In genomic region chr21:36005879-36006400, GRCh38 we compare ENCODE assay signal across 20 cellular contexts.
"Had no signal": no experiment of that assay in that cellular context is flagged by ENCODE, and none has a peak within 500 bp of the region (broad histone marks: within the 10 kb centered on the region; RNA-seq: fewer than 3 reads in every experiment).

No MANE protein-coding gene starts in this region.

- H3K4me1 Mint-ChIP-seq: activated CD4-positive, alpha-beta T cell treated with anti-CD3 and anti-CD28 coated beads, Interleukin-2, amount 10 ng/mL, durations not matched to agents 24 days and 14 days; activated naive CD8-positive, alpha-beta T cell treated with anti-CD3 and anti-CD28 coated beads, Interleukin-2, amount 50 U/mL, for 24 hours; immature natural killer cell had no signal

- ATAC-seq: activated CD8-positive, alpha-beta T cell treated with anti-CD3 and anti-CD28 coated beads for 36 hours; activated naive CD8-positive, alpha-beta T cell treated with anti-CD3 and anti-CD28 coated beads, Interleukin-2, amount 50 U/mL, for 24 hours; esophagus mucosa; left ventricle myocardium superior; natural killer cell treated with Interleukin-12 subunit alpha and Interleukin-12 subunit beta and Interleukin-15 and Interleukin-18, amount 100 ng/mL, for 72 hours had no signal

- H3K36me3 ChIP-seq: ascending aorta, neutrophil had no signal

- H3K9me3 ChIP-seq: ascending aorta, neutrophil had no signal

- H3K4me3 ChIP-seq: ascending aorta had no signal

- H3K27ac ChIP-seq: ascending aorta, neutrophil had no signal

- DNase-seq: activated CD4-positive, alpha-beta T cell treated with anti-CD3 and anti-CD28 coated beads, Interleukin-2, amount 10 ng/mL, durations not matched to agents 24 days and 14 days; activated CD8-positive, alpha-beta T cell treated with anti-CD3 and anti-CD28 coated beads for 36 hours; activated naive CD4-positive, alpha-beta T cell treated with anti-CD3 and anti-CD28 coated beads for 36 hours; activated naive CD8-positive, alpha-beta T cell treated with anti-CD3 and anti-CD28 coated beads, Interleukin-2, amount 50 U/mL, for 24 hours; activated T-cell treated with anti-CD3 and anti-CD28 coated beads, Interleukin-2, amount 50 U/mL, for 24 hours; cerebellar nuclear complex; cortex of kidney; effector CD4-positive, alpha-beta T cell; immature natural killer cell; left ventricle myocardium superior; posterior cingulate gyrus; retina; SK-N-SH; stimulated activated CD4-positive, alpha-beta T cell treated with anti-CD3 and anti-CD28 coated beads, Interleukin-12 subunit alpha, Interleukin-12 subunit beta, amount 100 ng/mL, for 4 hours; stimulated activated CD4-positive, alpha-beta T cell treated with anti-CD3 and anti-CD28 coated beads, Interleukin-2, amount 100 ng/mL, for 24 hours had no signal

- H3K4me3 Mint-ChIP-seq: activated CD4-positive, alpha-beta T cell treated with anti-CD3 and anti-CD28 coated beads, Interleukin-2, amount 10 ng/mL, durations not matched to agents 24 days and 14 days; activated CD8-positive, alpha-beta T cell treated with anti-CD3 and anti-CD28 coated beads for 36 hours; activated naive CD4-positive, alpha-beta T cell treated with anti-CD3 and anti-CD28 coated beads for 36 hours; activated naive CD8-positive, alpha-beta T cell treated with anti-CD3 and anti-CD28 coated beads, Interleukin-2, amount 50 U/mL, for 24 hours; activated T-cell treated with anti-CD3 and anti-CD28 coated beads, Interleukin-2, amount 50 U/mL, for 24 hours; immature natural killer cell; natural killer cell treated with Interleukin-12 subunit alpha and Interleukin-12 subunit beta and Interleukin-15 and Interleukin-18, amount 100 ng/mL, for 72 hours; stimulated activated naive CD8-positive, alpha-beta T cell treated with anti-CD3 and anti-CD28 coated beads, Interleukin-15, Interleukin-2, amounts not matched to agents 100 ng/mL and 50 ng/mL, for 24 hours had no signal

- H3K36me3 Mint-ChIP-seq: immature natural killer cell; natural killer cell treated with Interleukin-12 subunit alpha and Interleukin-12 subunit beta and Interleukin-15 and Interleukin-18, amount 100 ng/mL, for 72 hours had no signal

- H3K9ac ChIP-seq: SK-N-SH had no signal

- H3K27me3 ChIP-seq: ascending aorta had no signal

- H3K4me1 ChIP-seq: ascending aorta had no signal

- H3K27ac Mint-ChIP-seq: activated CD4-positive, alpha-beta T cell treated with anti-CD3 and anti-CD28 coated beads, Interleukin-2, amount 10 ng/mL, durations not matched to agents 24 days and 14 days; activated CD8-positive, alpha-beta T cell treated with anti-CD3 and anti-CD28 coated beads for 36 hours; activated naive CD4-positive, alpha-beta T cell treated with anti-CD3 and anti-CD28 coated beads for 36 hours; activated naive CD8-positive, alpha-beta T cell treated with anti-CD3 and anti-CD28 coated beads, Interleukin-2, amount 50 U/mL, for 24 hours; activated T-cell treated with anti-CD3 and anti-CD28 coated beads, Interleukin-2, amount 50 U/mL, for 24 hours; immature natural killer cell; natural killer cell treated with Interleukin-12 subunit alpha and Interleukin-12 subunit beta and Interleukin-15 and Interleukin-18, amount 100 ng/mL, for 72 hours; stimulated activated naive CD8-positive, alpha-beta T cell treated with anti-CD3 and anti-CD28 coated beads, Interleukin-15, Interleukin-2, amounts not matched to agents 100 ng/mL and 50 ng/mL, for 24 hours had no signal

- H3K9me3 Mint-ChIP-seq: activated CD4-positive, alpha-beta T cell treated with anti-CD3 and anti-CD28 coated beads, Interleukin-2, amount 10 ng/mL, durations not matched to agents 24 days and 14 days; activated CD8-positive, alpha-beta T cell treated with anti-CD3 and anti-CD28 coated beads for 36 hours; activated naive CD4-positive, alpha-beta T cell treated with anti-CD3 and anti-CD28 coated beads for 36 hours; activated naive CD8-positive, alpha-beta T cell treated with anti-CD3 and anti-CD28 coated beads, Interleukin-2, amount 50 U/mL, for 24 hours; activated T-cell treated with anti-CD3 and anti-CD28 coated beads, Interleukin-2, amount 50 U/mL, for 24 hours; immature natural killer cell; natural killer cell treated with Interleukin-12 subunit alpha and Interleukin-12 subunit beta and Interleukin-15 and Interleukin-18, amount 100 ng/mL, for 72 hours; stimulated activated naive CD8-positive, alpha-beta T cell treated with anti-CD3 and anti-CD28 coated beads, Interleukin-15, Interleukin-2, amounts not matched to agents 100 ng/mL and 50 ng/mL, for 24 hours had no signal
